8 cellular contexts compared by ENCODE assay signal in genomic region chrX:134520860-134521390, GRCh38.
DNase-seq lines count a peak whose midpoint lies in the region; ATAC-seq and TF ChIP-seq lines count a peak whose summit lies in the region.

No MANE protein-coding gene starts in this region.

- DNase-seq in Caki2 (ENCODE audit: low read depth) (peak; percentile 48), NCI-H1694 treated with DMSO at 0.1 percent for 48 hours (lab: John Stamatoyannopoulos, UW) (peak; percentile 12), iPS DF 19.7 (ENCODE audit: low read depth, low spot score) (peak; percentile 70), type B pancreatic cell (ENCODE audit: extremely low spot score, unreplicated experiment) (no peak), hippocampal formation (lab: John Stamatoyannopoulos, UW) (no peak)

- no peaks in the 10 kb centered on the region for H3K36me3 Mint-ChIP-seq in type B pancreatic cell

- H3K4me3 Mint-ChIP-seq in type B pancreatic cell = no peak overlapping the region

- H3K4me1 Mint-ChIP-seq in type B pancreatic cell (ENCODE audit: unreplicated experiment) = peaks cover 3% of the 10 kb centered on the region

- no peaks in the 10 kb centered on the region for H3K9me3 Mint-ChIP-seq in type B pancreatic cell

- peak; percentile 69 for ATAC-seq in GM19351 (IDR thresholded peaks at IDR 0.05; ENCODE audit: unreplicated experiment)
- no peak for ATAC-seq in GM19023 (IDR thresholded peaks at IDR 0.05; ENCODE audit: unreplicated experiment)

- no peak overlapping the region for H3K4me3 ChIP-seq in WI38 (ENCODE audit: low read depth, low read length)

- in situ Hi-C loops in Caki2 (cut with HindIII; ENCODE audit: low pct_unique_long_range_greater_than_20kb, low sequenced_read_pairs) = no loop called here

- no peak overlapping the region for H3K27ac Mint-ChIP-seq in type B pancreatic cell

- peak; percentile 54 for TF ChIP-seq CTCF in WI38 (IDR thresholded peaks at IDR 0.05; ENCODE audit: low read depth, low read length)
- TF ChIP-seq CTCF in type B pancreatic cell (conservative IDR thresholded peaks at IDR 0.05) = peak; percentile 70

- H3K27me3 Mint-ChIP-seq in type B pancreatic cell = no peaks in the 10 kb centered on the region

Comparison
In these comparisons a context has a peak if more than half of its experiments do, and no peak if none do; other contexts are left out.
1. DNase-seq: peak in Caki2 (single experiment), NCI-H1694 treated with DMSO at 0.1 percent for 48 hours (single experiment) and iPS DF 19.7 (single experiment); none in type B pancreatic cell (single experiment) and hippocampal formation (0 of 2).